7 cellular contexts compared by ENCODE assay signal in genomic region chr1:239672256-239672655, GRCh38.
"Had no signal": no experiment of that assay in that cellular context is flagged by ENCODE, and none has a peak within 500 bp of the region (broad histone marks: within the 10 kb centered on the region; RNA-seq: fewer than 3 reads in every experiment).

No MANE protein-coding gene starts in this region.

- H3K4me1 Mint-ChIP-seq: IgD-negative memory B cell had no signal

- H3K4me2 ChIP-seq: GM23338 had no signal

- H3K9me3 Mint-ChIP-seq: GM23338, H9 had no signal

- H3K4me3 ChIP-seq: GM23338 had no signal

- H3K27me3 Mint-ChIP-seq: IgD-negative memory B cell had no signal

- H3K27ac ChIP-seq: HL-60 had no signal

- H3K36me3 Mint-ChIP-seq: IgD-negative memory B cell had no signal

- H3K27ac Mint-ChIP-seq: GM23338, IgD-negative memory B cell had no signal

- ATAC-seq: GM23338, HepG2 had no signal

- H3K4me3 Mint-ChIP-seq: GM23338, H9, IgD-negative memory B cell had no signal

- DNase-seq: H9, HCEC 1CT, KBM-7 had no signal

- H2AFZ ChIP-seq: GM23338 had no signal
